Comparison of ENCODE assay signal across 13 cellular contexts in the genomic region with DNA sequence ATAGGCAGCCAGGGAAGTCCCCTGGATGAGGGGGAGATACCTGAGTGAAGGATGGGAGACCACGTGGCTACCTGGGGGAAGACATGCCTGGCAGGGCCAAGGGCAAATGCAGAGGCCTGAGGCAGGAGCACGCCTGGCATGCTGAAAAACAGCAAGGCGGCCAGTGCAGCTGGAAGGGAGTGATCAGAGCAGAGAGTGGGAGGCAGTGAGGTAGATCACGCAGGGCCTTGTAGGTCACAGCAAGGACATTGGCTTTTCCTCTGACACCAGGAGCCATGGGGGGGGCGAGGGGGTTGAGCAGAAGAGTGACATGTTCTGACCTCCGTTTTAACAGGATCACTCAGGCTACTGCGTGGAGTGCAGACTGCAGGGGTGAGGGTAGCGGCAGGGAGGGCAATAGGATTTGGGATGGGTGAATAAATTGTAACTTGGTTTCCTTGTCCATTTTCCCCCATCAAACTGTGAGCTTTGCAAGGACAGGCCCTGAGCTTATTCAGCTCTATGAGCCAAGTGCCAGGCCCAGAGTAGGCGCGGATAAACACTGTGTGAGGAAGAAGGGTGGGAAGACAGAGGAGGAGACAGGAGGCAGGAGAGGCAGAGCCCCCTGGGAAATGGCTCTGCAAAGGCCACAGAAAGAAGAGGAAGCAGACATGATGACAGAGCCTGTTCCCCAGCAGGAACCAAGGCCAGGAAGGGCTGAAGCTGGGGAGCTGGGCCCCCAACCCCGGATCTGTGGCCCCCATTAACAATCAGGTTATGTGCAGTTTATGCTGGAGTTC. TPM values are rescaled to one million over a fixed set of nuclear protein-coding genes. Genes with fewer than 3 reads are reported as not detected.
DNase-seq lines count a peak whose midpoint lies in the region; ATAC-seq and TF ChIP-seq lines count a peak whose summit lies in the region.
"Had no signal": no experiment of that assay in that cellular context is flagged by ENCODE, and none has a peak within 500 bp of the region (broad histone marks: within the 10 kb centered on the region; RNA-seq: fewer than 3 reads in every experiment).

No MANE protein-coding gene starts in this region.

- H3K4me3 ChIP-seq in Karpas-422 (ENCODE audit: low read length) (no peak overlapping the region), osteoblast (ENCODE audit: insufficient read depth, low read length) (no peak overlapping the region)

- H4K20me1 ChIP-seq in Karpas-422 (ENCODE audit: insufficient read depth, low read depth, low read length): no peaks in the 10 kb centered on the region
- H4K20me1 ChIP-seq in osteoblast (ENCODE audit: insufficient read depth, low read length): no peaks in the 10 kb centered on the region

- no peak overlapping the region for H3K9ac ChIP-seq in Karpas-422 (ENCODE audit: low read length)

- peak overlapping the region; percentile 74 for H3K27ac Mint-ChIP-seq in effector memory CD8-positive, alpha-beta T cell

- no peaks in the 10 kb centered on the region for H3K9me3 Mint-ChIP-seq in effector memory CD8-positive, alpha-beta T cell

- H3K9me3 ChIP-seq in Karpas-422 (ENCODE audit: low read length) (no peaks in the 10 kb centered on the region), osteoblast (ENCODE audit: low read depth, low read length) (no peaks in the 10 kb centered on the region)

- H3K4me3 Mint-ChIP-seq in effector memory CD8-positive, alpha-beta T cell: no peak overlapping the region

- no peak for TF ChIP-seq CTCF in osteoblast (IDR thresholded peaks at IDR 0.05; ENCODE audit: extremely low read depth, low read depth, low read length)

- no peak for ATAC-seq in effector memory CD8-positive, alpha-beta T cell (replicated peaks)
- no peak for ATAC-seq in HG03354 (IDR thresholded peaks at IDR 0.05; ENCODE audit: poor library complexity, severe bottlenecking, unreplicated experiment)
- ATAC-seq in GM18861 (IDR thresholded peaks at IDR 0.05; ENCODE audit: unreplicated experiment): no peak
- no peak for ATAC-seq in GM21447 (IDR thresholded peaks at IDR 0.05; ENCODE audit: unreplicated experiment)

- H3K79me2 ChIP-seq in Karpas-422 (ENCODE audit: low read length) (no peaks in the 10 kb centered on the region), osteoblast (ENCODE audit: insufficient read depth, low read length) (no peaks in the 10 kb centered on the region)

- no peaks in the 10 kb centered on the region for H3K27me3 Mint-ChIP-seq in effector memory CD8-positive, alpha-beta T cell

- peaks cover 18 to 27% of the 10 kb centered on the region in 2 donors for H3K4me1 Mint-ChIP-seq in effector memory CD8-positive, alpha-beta T cell (ENCODE audit: low read depth in 2 of 2)

- DNase-seq in ELF-1 (ENCODE audit: low read depth, low spot score) (peak; percentile 32), Karpas-422 (no peak), osteoblast (ENCODE audit: insufficient read length, low spot score, missing footprints) (no peak), DMS53 treated with DMSO at 0.1 percent for 48 hours (lab: John Stamatoyannopoulos, UW; ENCODE audit: unreplicated experiment) (no peak)
- DNase-seq in effector memory CD8-positive, alpha-beta T cell: no peak
- DNase-seq: caudate nucleus, head of caudate nucleus, MM.1S, nucleus accumbens had no signal

- no peaks in the 10 kb centered on the region for H3K36me3 ChIP-seq in Karpas-422 (ENCODE audit: insufficient read depth, low read length)
- H3K36me3 ChIP-seq in osteoblast (ENCODE audit: insufficient read depth, low read length): no peaks in the 10 kb centered on the region

- peaks cover 14% of the 10 kb centered on the region for H3K36me3 Mint-ChIP-seq in effector memory CD8-positive, alpha-beta T cell (ENCODE audit: insufficient read depth)

- H3K4me1 ChIP-seq in Karpas-422 (ENCODE audit: low read length) (peaks cover 24% of the 10 kb centered on the region), osteoblast (ENCODE audit: insufficient read depth, low read length) (peaks cover 32% of the 10 kb centered on the region)

- H3K27ac ChIP-seq in Karpas-422 (ENCODE audit: low read length): no peak overlapping the region
- no peak overlapping the region for H3K27ac ChIP-seq in osteoblast (ENCODE audit: low read depth, low read length)

- H3K27me3 ChIP-seq in Karpas-422 (ENCODE audit: low read length) (no peaks in the 10 kb centered on the region), osteoblast (ENCODE audit: insufficient read depth, low read length) (no peaks in the 10 kb centered on the region)

- no peaks in the 10 kb centered on the region for H3K9me2 ChIP-seq in Karpas-422 (replicated peaks; ENCODE audit: insufficient read depth, low read length)

- H2AFZ ChIP-seq in Karpas-422 (ENCODE audit: low read length) (0 out of 2 replicates have a peak overlapping the region, but pooled peaks have one; percentile 1), osteoblast (ENCODE audit: low read length) (peak overlapping the region; percentile 74)

- H3K4me2 ChIP-seq in Karpas-422 (ENCODE audit: low read depth, low read length, poor library complexity, severe bottlenecking) (no peak overlapping the region), osteoblast (ENCODE audit: insufficient read depth, low read length) (no peak overlapping the region)

RNA-seq across cellular contexts. Expression of a gene that starts 16.7 kb away (rescaled TPM):
- total RNA-seq in Karpas-422 (2014; rRNA removed; shearing (Covaris generic); ENCODE audit: low replicate concordance): 67.3 and 88.2 TPM in 2 replicates
- 101 and 497 TPM in 2 replicates for total RNA-seq in osteoblast

RNA-seq across cellular contexts. Expression of a gene that starts 20.4 kb away (rescaled TPM):
- total RNA-seq in Karpas-422 (2014; rRNA removed; shearing (Covaris generic); ENCODE audit: low replicate concordance): 3.0 and 5.6 TPM in 2 replicates
- 0.29 and 0.36 TPM in 2 replicates for total RNA-seq in osteoblast
- total RNA-seq: RPMI7951 had no signal

RNA-seq across cellular contexts. Expression of a gene that starts 51.4 kb away (rescaled TPM):
- total RNA-seq in Karpas-422 (2014; rRNA removed; shearing (Covaris generic); ENCODE audit: low replicate concordance): 2.1 and 2.2 TPM in 2 replicates
- 11.2 and 13.3 TPM in 2 replicates for total RNA-seq in osteoblast
